Comparison of ENCODE assay signal across 9 cellular contexts in genomic region chr11:72589802-72590761, GRCh38.
DNase-seq lines count a peak whose midpoint lies in the region; ATAC-seq and TF ChIP-seq lines count a peak whose summit lies in the region.
"Had no signal": no experiment of that assay in that cellular context is flagged by ENCODE, and none has a peak within 500 bp of the region (broad histone marks: within the 10 kb centered on the region; RNA-seq: fewer than 3 reads in every experiment).

No MANE protein-coding gene starts in this region.

- H3K36me3 Mint-ChIP-seq in activated CD8-positive, alpha-beta memory T cell treated with anti-CD3 and anti-CD28 coated beads, Interleukin-2, amount 10 ng/mL, durations not matched to agents 7 days and 5 days, result no peaks in the 10 kb centered on the region

- no peaks in the 10 kb centered on the region for H3K27me3 ChIP-seq in Karpas-422 (ENCODE audit: low read length)
- peaks cover 38% of the 10 kb centered on the region for H3K27me3 ChIP-seq in trophoblast cell (ENCODE audit: insufficient read depth, low read length)

- CTCF ChIA-PET in activated CD8-positive, alpha-beta memory T cell treated with anti-CD3 and anti-CD28 coated beads, Interleukin-2, amount 10 ng/mL, durations not matched to agents 7 days and 5 days (lab: Charles Lee), result interaction anchor here (0.8 to 10.9 kb wide), 15 partner anchors 9 to 119 kb away, joined by 3 to 203 read pairs (median 9); partner anchors contain the start of gene PDE2A

- H2AFZ ChIP-seq in Karpas-422 (ENCODE audit: low read length), result no peak overlapping the region
- peak overlapping the region; percentile 8 for H2AFZ ChIP-seq in trophoblast cell (ENCODE audit: insufficient read depth, low read length, poor library complexity)

- H3K14ac ChIP-seq in trophoblast cell (ENCODE audit: low read length), result no peak overlapping the region

- H3K4me2 ChIP-seq in Karpas-422 (ENCODE audit: low read depth, low read length, poor library complexity, severe bottlenecking) (no peak overlapping the region), trophoblast cell (ENCODE audit: low read length) (peak overlapping the region; percentile 79)

- no peak overlapping the region for H2BK5ac ChIP-seq in trophoblast cell (ENCODE audit: low read depth, low read length, poor library complexity)

- H3K4me1 Mint-ChIP-seq in activated CD8-positive, alpha-beta memory T cell treated with anti-CD3 and anti-CD28 coated beads, Interleukin-2, amount 10 ng/mL, durations not matched to agents 7 days and 5 days, result peaks cover 56% of the 10 kb centered on the region

- H3K79me2 ChIP-seq in Karpas-422 (ENCODE audit: low read length) (no peaks in the 10 kb centered on the region), trophoblast cell (ENCODE audit: control insufficient read depth, insufficient read depth, low read length, poor library complexity) (no peaks in the 10 kb centered on the region)

- H4K20me1 ChIP-seq in Karpas-422 (ENCODE audit: insufficient read depth, low read depth, low read length), result peaks cover 13% of the 10 kb centered on the region; the same call in 1 of the 2 replicates

- no peak overlapping the region for H2BK12ac ChIP-seq in trophoblast cell (ENCODE audit: low read length)

- no peak overlapping the region for H3K4me3 ChIP-seq in Karpas-422 (ENCODE audit: low read length)
- H3K4me3 ChIP-seq in fibroblast of pulmonary artery (replicated peaks; ENCODE audit: low read depth, low read length), result no peak overlapping the region
- H3K4me3 ChIP-seq in trophoblast cell (ENCODE audit: low read depth, low read length), result peak overlapping the region; percentile 57

- H3K23ac ChIP-seq in trophoblast cell (ENCODE audit: low read length), result no peak overlapping the region

- peak; percentile 55 for TF ChIP-seq CTCF in fibroblast of pulmonary artery (IDR thresholded peaks at IDR 0.05; ENCODE audit: low read length, missing control alignments)

- no peaks in the 10 kb centered on the region for H3K9me3 Mint-ChIP-seq in activated CD8-positive, alpha-beta memory T cell treated with anti-CD3 and anti-CD28 coated beads, Interleukin-2, amount 10 ng/mL, durations not matched to agents 7 days and 5 days (ENCODE audit: low read depth)

- peaks cover 39% of the 10 kb centered on the region for H3K27me3 Mint-ChIP-seq in activated CD8-positive, alpha-beta memory T cell treated with anti-CD3 and anti-CD28 coated beads, Interleukin-2, amount 10 ng/mL, durations not matched to agents 7 days and 5 days

- no peak overlapping the region for H4K91ac ChIP-seq in trophoblast cell (ENCODE audit: low read depth, low read length)

- H3K79me1 ChIP-seq in trophoblast cell (ENCODE audit: low read length), result no peaks in the 10 kb centered on the region

- H3K9ac ChIP-seq in Karpas-422 (ENCODE audit: low read length) (no peak overlapping the region), trophoblast cell (ENCODE audit: low read length) (no peak overlapping the region)

- no CpG with 5 or more reads among the region's 74 CpGs for WGBS in trophoblast cell (ENCODE audit: extremely low coverage, insufficient coverage, insufficient read length)

- no peak overlapping the region for H3K18ac ChIP-seq in trophoblast cell (ENCODE audit: low read length)

- no peak overlapping the region for H4K12ac ChIP-seq in trophoblast cell (ENCODE audit: low read depth, low read length)

- no peak overlapping the region for H4K8ac ChIP-seq in trophoblast cell (ENCODE audit: low read depth, low read length)

- H3K27ac ChIP-seq in Karpas-422 (ENCODE audit: low read length), result no peak overlapping the region
- no peak overlapping the region for H3K27ac ChIP-seq in trophoblast cell (ENCODE audit: low read depth, low read length)
- H3K27ac ChIP-seq: HL-60 had no signal

- no peak overlapping the region for H3K27ac Mint-ChIP-seq in activated CD8-positive, alpha-beta memory T cell treated with anti-CD3 and anti-CD28 coated beads, Interleukin-2, amount 10 ng/mL, durations not matched to agents 7 days and 5 days

- DNase-seq in CD1c-positive myeloid dendritic cell (ENCODE audit: extremely low spot score), result peak; percentile 64
- peak; percentile 79 for DNase-seq in Karpas-422
- peak; percentile 72 for DNase-seq in activated CD8-positive, alpha-beta memory T cell treated with anti-CD3 and anti-CD28 coated beads, Interleukin-2, amount 10 ng/mL, durations not matched to agents 7 days and 5 days
- peak; percentile 31 for DNase-seq in fibroblast of pulmonary artery (ENCODE audit: low read depth)
- DNase-seq in trophoblast cell, result peak in 1 of 2 donors; percentile 44

- H3K36me3 ChIP-seq in Karpas-422 (ENCODE audit: insufficient read depth, low read length) (no peaks in the 10 kb centered on the region), trophoblast cell (ENCODE audit: control insufficient read depth in 1 of 2, insufficient read depth in 2 of 2, low read length in 2 of 2) (no peaks in the 10 kb centered on the region)

- H3K9me3 ChIP-seq in Karpas-422 (ENCODE audit: low read length) (no peaks in the 10 kb centered on the region), trophoblast cell (ENCODE audit: insufficient read depth, low read depth, low read length) (no peaks in the 10 kb centered on the region)

- no peak overlapping the region for H3K4ac ChIP-seq in trophoblast cell (ENCODE audit: low read depth, low read length)

- peak overlapping the region; percentile 30 for H3K4me3 Mint-ChIP-seq in activated CD8-positive, alpha-beta memory T cell treated with anti-CD3 and anti-CD28 coated beads, Interleukin-2, amount 10 ng/mL, durations not matched to agents 7 days and 5 days

- H3K4me1 ChIP-seq in Karpas-422 (ENCODE audit: low read length) (peaks cover 17% of the 10 kb centered on the region), trophoblast cell (ENCODE audit: control insufficient read depth in 1 of 2, insufficient read depth in 2 of 2, low read length in 2 of 2) (peaks cover 0 to 3% of the 10 kb centered on the region in 2 experiments)

- no peak overlapping the region for H2BK120ac ChIP-seq in trophoblast cell (ENCODE audit: insufficient read depth, low read length, poor library complexity)

- H3K9me2 ChIP-seq in Karpas-422 (replicated peaks; ENCODE audit: insufficient read depth, low read length), result no peaks in the 10 kb centered on the region

- H2AK5ac ChIP-seq in trophoblast cell (ENCODE audit: low read length), result no peak overlapping the region

- peak; percentile 35 for ATAC-seq in activated CD8-positive, alpha-beta memory T cell treated with anti-CD3 and anti-CD28 coated beads, Interleukin-2, amount 10 ng/mL, durations not matched to agents 7 days and 5 days
- ATAC-seq in GM18873 (IDR thresholded peaks at IDR 0.05; ENCODE audit: low FRiP score, unreplicated experiment) (no peak), GM18511 (IDR thresholded peaks at IDR 0.05; ENCODE audit: unreplicated experiment) (no peak), GM19467 (IDR thresholded peaks at IDR 0.05; ENCODE audit: unreplicated experiment) (no peak)
